In genomic region chr11:70307176-70307575, GRCh38 we compare ENCODE assay signal across 19 cellular contexts. TPM values are rescaled to one million over a fixed set of nuclear protein-coding genes. Genes with fewer than 3 reads are reported as not detected.
DNase-seq lines count a peak whose midpoint lies in the region; ATAC-seq, FAIRE-seq and TF ChIP-seq lines count a peak whose summit lies in the region.
"Had no signal": no experiment of that assay in that cellular context is flagged by ENCODE, and none has a peak within 500 bp of the region (broad histone marks: within the 10 kb centered on the region; RNA-seq: fewer than 3 reads in every experiment).

No MANE protein-coding gene starts in this region.

- no peak overlapping the region for H3K9ac ChIP-seq in Loucy (ENCODE audit: low read depth, low read length, poor library complexity, severe bottlenecking)

- H3K9me2 ChIP-seq in Loucy (replicated peaks; ENCODE audit: low read depth, low read length), result no peaks in the 10 kb centered on the region

- no peak overlapping the region for H3K4me3 Mint-ChIP-seq in effector memory CD8-positive, alpha-beta T cell
- H3K4me3 Mint-ChIP-seq: activated CD4-positive, alpha-beta memory T cell treated with anti-CD3 and anti-CD28 coated beads for 36 hours; activated T-helper 1 cell treated with anti-CD3 and anti-CD28 coated beads, Interleukin-12 subunit alpha, Interleukin-12 subunit beta, Interleukin-2, Interleukin-4 antibody, amounts not matched to agents 30 ng/mL and 10 ng/mL and 1 ng/mL, durations not matched to agents 14 hours and 24 hours and 36 hours; stimulated activated effector memory CD8-positive, alpha-beta T cell treated with anti-CD3 and anti-CD28 coated beads, Interleukin-12 subunit alpha, Interleukin-12 subunit beta, amount 100 ng/mL, for 72 hours had no signal

- no peaks in the 10 kb centered on the region for H4K20me1 ChIP-seq in Loucy (ENCODE audit: insufficient read depth, low read length, poor library complexity, severe bottlenecking)

- TF ChIP-seq CTCF in Loucy (conservative IDR thresholded peaks at IDR 0.05; ENCODE audit: low read length) (no peak), bronchial epithelial cell (IDR thresholded peaks at IDR 0.05; ENCODE audit: insufficient read depth, low read length, severe bottlenecking) (no peak)

- H3K27me3 ChIP-seq in ACC112 (ENCODE audit: insufficient read depth, low read length), result no peaks in the 10 kb centered on the region
- no peaks in the 10 kb centered on the region for H3K27me3 ChIP-seq in Loucy (ENCODE audit: insufficient read depth, low read length, poor library complexity, severe bottlenecking)
- H3K27me3 ChIP-seq in bronchial epithelial cell (ENCODE audit: control insufficient read depth, insufficient read depth, low read length), result no peaks in the 10 kb centered on the region
- H3K27me3 ChIP-seq: ovary, upper lobe of left lung had no signal

- H3K36me3 Mint-ChIP-seq in effector memory CD8-positive, alpha-beta T cell (ENCODE audit: insufficient read depth), result peaks cover 10% of the 10 kb centered on the region

- H3K27ac Mint-ChIP-seq in effector memory CD8-positive, alpha-beta T cell, result peak overlapping the region in 1 of 2 donors; percentile 5
- H3K27ac Mint-ChIP-seq: activated CD4-positive, alpha-beta memory T cell treated with anti-CD3 and anti-CD28 coated beads for 36 hours; activated T-helper 1 cell treated with anti-CD3 and anti-CD28 coated beads, Interleukin-12 subunit alpha, Interleukin-12 subunit beta, Interleukin-2, Interleukin-4 antibody, amounts not matched to agents 30 ng/mL and 10 ng/mL and 1 ng/mL, durations not matched to agents 14 hours and 24 hours and 36 hours; stimulated activated effector memory CD8-positive, alpha-beta T cell treated with anti-CD3 and anti-CD28 coated beads, Interleukin-12 subunit alpha, Interleukin-12 subunit beta, amount 100 ng/mL, for 72 hours had no signal

- H3K36me3 ChIP-seq in ACC112 (ENCODE audit: insufficient read depth, low read length) (0 out of 2 replicates have a peak, but pooled peaks cover 4% of the 10 kb centered on the region), Loucy (ENCODE audit: insufficient read depth, low read length) (peaks cover 17% of the 10 kb centered on the region; the same call in 1 of the 2 replicates), bronchial epithelial cell (ENCODE audit: control insufficient read depth, insufficient read depth, low read length) (peaks cover 4% of the 10 kb centered on the region)
- H3K36me3 ChIP-seq: ovary had no signal

- H3K9me3 Mint-ChIP-seq in effector memory CD8-positive, alpha-beta T cell, result no peaks in the 10 kb centered on the region
- H3K9me3 Mint-ChIP-seq: activated CD4-positive, alpha-beta memory T cell treated with anti-CD3 and anti-CD28 coated beads for 36 hours; activated T-helper 1 cell treated with anti-CD3 and anti-CD28 coated beads, Interleukin-12 subunit alpha, Interleukin-12 subunit beta, Interleukin-2, Interleukin-4 antibody, amounts not matched to agents 30 ng/mL and 10 ng/mL and 1 ng/mL, durations not matched to agents 14 hours and 24 hours and 36 hours; stimulated activated effector memory CD8-positive, alpha-beta T cell treated with anti-CD3 and anti-CD28 coated beads, Interleukin-12 subunit alpha, Interleukin-12 subunit beta, amount 100 ng/mL, for 72 hours had no signal

- peak; percentile 34 for DNase-seq in bronchial epithelial cell (ENCODE audit: low read depth)
- peak; percentile 53 to 71 for DNase-seq in lung microvascular endothelial cell (ENCODE audit: low read depth in 2 of 2)
- no peak for DNase-seq in effector memory CD8-positive, alpha-beta T cell
- DNase-seq in iPS-NIHi11 (ENCODE audit: low spot score), result no peak
- no peak for DNase-seq in AG20443 (ENCODE audit: low spot score)
- DNase-seq: activated CD4-positive, alpha-beta memory T cell treated with anti-CD3 and anti-CD28 coated beads for 36 hours; hypothalamus; Kasumi-1; left cardiac atrium; NCI-H345; ovary; small intestine had no signal

- H3K4me3 ChIP-seq in ACC112 (ENCODE audit: low read depth, low read length), result no peak overlapping the region
- H3K4me3 ChIP-seq in Loucy (ENCODE audit: low read length, poor library complexity, severe bottlenecking), result no peak overlapping the region
- H3K4me3 ChIP-seq in bronchial epithelial cell (ENCODE audit: low read depth, low read length), result no peak overlapping the region
- H3K4me3 ChIP-seq: ovary, upper lobe of left lung had no signal

- no peaks in the 10 kb centered on the region for H3K9me3 ChIP-seq in Loucy (ENCODE audit: insufficient read depth, low read depth, low read length)
- H3K9me3 ChIP-seq: ovary, upper lobe of left lung had no signal

- no peak for FAIRE-seq in bronchial epithelial cell (lab: Jason Lieb, UNC)
- FAIRE-seq: small intestine, TTC549 had no signal

- peaks cover 38% of the 10 kb centered on the region for H3K79me2 ChIP-seq in ACC112 (ENCODE audit: control insufficient read depth, insufficient read depth, low read length, unreplicated experiment)
- peaks cover 46% of the 10 kb centered on the region; the same call in 1 of the 2 replicates for H3K79me2 ChIP-seq in Loucy (ENCODE audit: insufficient read depth, low read length)

- H3K4me2 ChIP-seq in Loucy (ENCODE audit: low read depth, low read length, poor library complexity, severe bottlenecking), result peak overlapping the region; percentile 28

- no peak for ATAC-seq in effector memory CD8-positive, alpha-beta T cell (replicated peaks)
- ATAC-seq in HG03442 (IDR thresholded peaks at IDR 0.05; ENCODE audit: unreplicated experiment), result no peak
- ATAC-seq: stimulated activated effector memory CD8-positive, alpha-beta T cell treated with anti-CD3 and anti-CD28 coated beads, Interleukin-12 subunit alpha, Interleukin-12 subunit beta, amount 100 ng/mL, for 72 hours had no signal

- H3F3A ChIP-seq in Loucy (ENCODE audit: low read depth), result no peaks in the 10 kb centered on the region

- H3K4me1 ChIP-seq in ACC112 (ENCODE audit: control insufficient read depth, insufficient read depth, low read length, unreplicated experiment) (peaks cover 47% of the 10 kb centered on the region), Loucy (ENCODE audit: insufficient read depth, low read length, poor library complexity, severe bottlenecking) (peaks cover 15% of the 10 kb centered on the region)

- H3K27ac ChIP-seq in ACC112 (ENCODE audit: low read depth, low read length), result peak overlapping the region; percentile 42
- H3K27ac ChIP-seq: ovary, upper lobe of left lung had no signal

- H2AFZ ChIP-seq in ACC112 (ENCODE audit: low read length, unreplicated experiment) (no peak overlapping the region), Loucy (ENCODE audit: low read length) (no peak overlapping the region)

- no peaks in the 10 kb centered on the region for H3K27me3 Mint-ChIP-seq in effector memory CD8-positive, alpha-beta T cell
- H3K27me3 Mint-ChIP-seq: activated CD4-positive, alpha-beta memory T cell treated with anti-CD3 and anti-CD28 coated beads for 36 hours had no signal

- peaks cover 9 to 21% of the 10 kb centered on the region in 2 donors for H3K4me1 Mint-ChIP-seq in effector memory CD8-positive, alpha-beta T cell (ENCODE audit: low read depth in 2 of 2)

RNA-seq across cellular contexts. Expression of gene PPFIA1, which starts 36.7 kb away (rescaled TPM):
- total RNA-seq in bronchial epithelial cell, result 33.0 and 35.0 TPM in 2 replicates
- 23.8 and 32.7 TPM in 2 replicates for total RNA-seq in lung microvascular endothelial cell

Comparison
In these comparisons a context has a peak if more than half of its experiments do, and no peak if none do; other contexts are left out.
1. DNase-seq: peak in bronchial epithelial cell (single experiment) and lung microvascular endothelial cell (2 of 2); none in effector memory CD8-positive, alpha-beta T cell (0 of 3), iPS-NIHi11 (single experiment) and AG20443 (single experiment).